ENCODE assay signal across 8 cellular contexts in genomic region chr17:44362479-44362963, GRCh38. TPM values are rescaled to one million over a fixed set of nuclear protein-coding genes. Genes with fewer than 3 reads are reported as not detected.
DNase-seq lines count a peak whose midpoint lies in the region; ATAC-seq and TF ChIP-seq lines count a peak whose summit lies in the region.

No MANE protein-coding gene starts in this region.

- H3K27me3 Mint-ChIP-seq in central memory CD8-positive, alpha-beta T cell = peaks cover 40% of the 10 kb centered on the region

- no peaks in the 10 kb centered on the region for H3K9me3 Mint-ChIP-seq in central memory CD8-positive, alpha-beta T cell

- H3K4me1 ChIP-seq in heart right ventricle = peaks cover 0 to 32% (median 17%) of the 10 kb centered on the region in 9 donors
- peaks cover 18% of the 10 kb centered on the region for H3K4me1 ChIP-seq in mesodermal cell (ENCODE audit: control insufficient read depth, insufficient read depth, low read length, poor library complexity, severe bottlenecking)

- no peaks in the 10 kb centered on the region for H3K4me1 Mint-ChIP-seq in central memory CD8-positive, alpha-beta T cell

- DNase-seq in heart right ventricle = peak in 1 of 2 donors; percentile 12
- DNase-seq in left ventricle myocardium superior = no peak
- no peak for DNase-seq in central memory CD8-positive, alpha-beta T cell (ENCODE audit: low spot score in 2 of 2)
- no peak for DNase-seq in NCI-H1436 treated with DMSO at 0.1 percent for 48 hours (lab: John Stamatoyannopoulos, UW)
- no peak for DNase-seq in NCI-H524 treated with DMSO at 0.1 percent for 48 hours (lab: John Stamatoyannopoulos, UW)

- H3K9me3 ChIP-seq in heart right ventricle (no peaks in the 10 kb centered on the region), mesodermal cell (ENCODE audit: control insufficient read depth, low read length) (no peaks in the 10 kb centered on the region)

- intact Hi-C loops in heart right ventricle (cut with DNase I) (no loop called here), left ventricle myocardium superior (cut with micrococcal nuclease) (no loop called here)

- no peak overlapping the region for H3K27ac Mint-ChIP-seq in central memory CD8-positive, alpha-beta T cell (ENCODE audit: low read depth)

- 19 to 29% methylated on average over 9 to 11 of the region's 11 CpGs for WGBS in heart right ventricle, 2 donors
- 17% methylated on average over 2 of the region's 11 CpGs; no CpG with 5 or more reads in 1 of the 2 experiments for WGBS in mesodermal cell (ENCODE audit: insufficient coverage in 2 of 2), 2 experiments

- H3K27me3 ChIP-seq in heart right ventricle = peaks cover 0 to 41% (median 0%) of the 10 kb centered on the region in 7 donors

- H3K4me3 ChIP-seq in heart right ventricle (peak overlapping the region in 8 of 10 donors; percentile 46 to 78 (median 68)), mesodermal cell (ENCODE audit: extremely low read depth, insufficient read depth, low read length, poor library complexity, severe bottlenecking) (peak overlapping the region; percentile 86)

- peaks cover 2% of the 10 kb centered on the region for H3K36me3 Mint-ChIP-seq in central memory CD8-positive, alpha-beta T cell (ENCODE audit: insufficient read depth)

- peak overlapping the region; percentile 65 for H3K4me3 Mint-ChIP-seq in central memory CD8-positive, alpha-beta T cell

- no peak overlapping the region for H3K27ac ChIP-seq in heart right ventricle
- no peak overlapping the region for H3K27ac ChIP-seq in mesodermal cell (ENCODE audit: low read depth, low read length, severe bottlenecking)

- H3K36me3 ChIP-seq in heart right ventricle (no peaks in the 10 kb centered on the region), mesodermal cell (ENCODE audit: control insufficient read depth, insufficient read depth, low read length) (peaks cover 8% of the 10 kb centered on the region)

- ATAC-seq in heart right ventricle (peak in 6 of 8 donors; percentile 5 to 30 (median 14)), left ventricle myocardium superior (no peak), GM18520 (IDR thresholded peaks at IDR 0.05; ENCODE audit: unreplicated experiment) (no peak), GM18867 (IDR thresholded peaks at IDR 0.05; ENCODE audit: unreplicated experiment) (no peak)
- no peak for ATAC-seq in central memory CD8-positive, alpha-beta T cell (replicated peaks; ENCODE audit: extremely low read depth, poor library complexity, severe bottlenecking)

- TF ChIP-seq CTCF in heart right ventricle (IDR thresholded peaks at IDR 0.05) = no peak

RNA-seq across cellular contexts. Expression of gene FAM171A2, which starts 1.1 kb away (rescaled TPM):
- total RNA-seq in heart right ventricle (under 1 TPM; 0.25 to 0.95 (median 0.46) TPM), left ventricle myocardium superior (0.72 TPM)
- polyA plus RNA-seq in heart right ventricle = under 1 TPM; 0.29 to 0.57 TPM
- polyA plus RNA-seq in mesodermal cell (2013, experiment 1 of 2) = 29.0 TPM
- 23.7 TPM for polyA plus RNA-seq in mesodermal cell (2013, experiment 2 of 2)

RNA-seq across cellular contexts. Expression of gene GRN, which starts 17.4 kb away (rescaled TPM):
- total RNA-seq in heart right ventricle (100 to 1,000 TPM; 113 to 303 (median 154) TPM), left ventricle myocardium superior (156 TPM)
- 100 to 1,000 TPM in 1 of 2 donors, 10 to 100 TPM in 1; 41.5 to 103 TPM for polyA plus RNA-seq in heart right ventricle
- polyA plus RNA-seq in mesodermal cell (2013, experiment 1 of 2) = 226 TPM
- polyA plus RNA-seq in mesodermal cell (2013, experiment 2 of 2) = 189 TPM

RNA-seq across cellular contexts. Expression of gene ITGA2B, which starts 26.9 kb away (rescaled TPM):
- total RNA-seq in heart right ventricle = 1 to 10 TPM in 1 of 10 donors, under 1 TPM in 8, not detected in 1; 0.18 to 1.2 (median 0.62) TPM
- 1 to 10 TPM in 1 of 2 donors, under 1 TPM in 1; 0.30 to 1.2 TPM for polyA plus RNA-seq in heart right ventricle
- total RNA-seq in left ventricle myocardium superior = 0.72 TPM
- polyA plus RNA-seq in mesodermal cell (2013, experiment 1 of 2) = 7.7 TPM
- polyA plus RNA-seq in mesodermal cell (2013, experiment 2 of 2) = 5.1 TPM

RNA-seq across cellular contexts. Expression of gene SLC25A39, which starts 37.9 kb away (rescaled TPM):
- 10 to 100 TPM; 36.3 to 54.7 (median 43.1) TPM for total RNA-seq in heart right ventricle
- polyA plus RNA-seq in heart right ventricle = 100 to 1,000 TPM in 1 of 2 donors, 10 to 100 TPM in 1; 81.8 to 105 TPM
- total RNA-seq in left ventricle myocardium superior = 52.3 TPM
- polyA plus RNA-seq in mesodermal cell (2013, experiment 1 of 2) = 91.8 TPM
- polyA plus RNA-seq in mesodermal cell (2013, experiment 2 of 2) = 80.3 TPM

RNA-seq across cellular contexts. Expression of gene RUNDC3A, which starts 54.1 kb away (rescaled TPM):
- total RNA-seq in heart right ventricle (1 to 10 TPM in 4 of 10 donors, under 1 TPM in 5, not detected in 1; 0.15 to 1.9 (median 0.69) TPM), left ventricle myocardium superior (0.45 TPM)
- polyA plus RNA-seq in heart right ventricle = under 1 TPM in 1 of 2 donors, not detected in 1; 0.38 TPM
- polyA plus RNA-seq in mesodermal cell (2013, experiment 1 of 2) = 3.8 TPM
- polyA plus RNA-seq in mesodermal cell (2013, experiment 2 of 2) = 2.3 TPM

Comparison
In these comparisons a context has a peak if more than half of its experiments do, and no peak if none do; other contexts are left out.
1. ATAC-seq: peak in heart right ventricle (6 of 8); none in left ventricle myocardium superior (single experiment), central memory CD8-positive, alpha-beta T cell (single experiment), GM18520 (single experiment) and GM18867 (single experiment).